In the genomic region with DNA sequence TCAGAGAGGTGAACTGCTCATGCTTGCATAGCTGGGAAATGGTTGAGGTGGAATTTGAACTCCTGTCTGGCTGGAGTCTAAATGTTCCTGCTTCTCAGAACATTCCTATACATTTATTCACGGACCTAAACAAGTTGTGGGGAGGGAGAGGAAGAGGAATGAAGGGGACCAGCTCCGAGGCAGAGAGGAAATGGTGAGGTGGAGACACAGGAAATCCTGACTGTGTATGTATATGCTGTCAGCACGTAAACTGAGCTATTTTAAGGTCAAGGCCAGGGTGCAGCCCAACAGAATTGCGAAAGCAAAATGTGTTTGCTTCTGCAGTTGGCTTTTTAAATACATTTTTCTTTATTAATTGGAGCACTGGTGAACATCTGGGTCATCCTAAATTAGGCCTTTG, we compare ENCODE assay signal across 1 cellular context.
TF ChIP-seq lines count a peak whose summit lies in the region.

No MANE protein-coding gene starts in this region.

TF ChIP-seq in HepG2, 621 proteins besides CTCF, POLR2A, EP300 and RAD21 (continued from another document and continues in another):
- TF ChIP-seq, protein P1, sequence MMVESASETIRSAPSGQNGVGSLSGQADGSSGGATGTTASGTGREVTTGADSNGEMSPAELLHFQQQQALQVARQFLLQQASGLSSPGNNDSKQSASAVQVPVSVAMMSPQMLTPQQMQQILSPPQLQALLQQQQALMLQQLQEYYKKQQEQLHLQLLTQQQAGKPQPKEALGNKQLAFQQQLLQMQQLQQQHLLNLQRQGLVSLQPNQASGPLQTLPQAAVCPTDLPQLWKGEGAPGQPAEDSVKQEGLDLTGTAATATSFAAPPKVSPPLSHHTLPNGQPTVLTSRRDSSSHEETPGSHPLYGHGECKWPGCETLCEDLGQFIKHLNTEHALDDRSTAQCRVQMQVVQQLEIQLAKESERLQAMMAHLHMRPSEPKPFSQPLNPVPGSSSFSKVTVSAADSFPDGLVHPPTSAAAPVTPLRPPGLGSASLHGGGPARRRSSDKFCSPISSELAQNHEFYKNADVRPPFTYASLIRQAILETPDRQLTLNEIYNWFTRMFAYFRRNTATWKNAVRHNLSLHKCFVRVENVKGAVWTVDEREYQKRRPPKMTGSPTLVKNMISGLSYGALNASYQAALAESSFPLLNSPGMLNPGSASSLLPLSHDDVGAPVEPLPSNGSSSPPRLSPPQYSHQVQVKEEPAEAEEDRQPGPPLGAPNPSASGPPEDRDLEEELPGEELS (CRISPR knock-in tag; IDR thresholded peaks at IDR 0.05): peak; percentile 79
- no peak for TF ChIP-seq ATF6 (CRISPR knock-in tag; conservative IDR thresholded peaks at IDR 0.05)
- no peak for TF ChIP-seq THYN1 (CRISPR knock-in tag; IDR thresholded peaks at IDR 0.05; ENCODE audit: borderline replicate concordance, low read depth)
- TF ChIP-seq MEIS2 (CRISPR knock-in tag; IDR thresholded peaks at IDR 0.05): 0 out of 2 replicates have a peak, but pooled peaks have one; percentile 48
- TF ChIP-seq HMG20A (CRISPR knock-in tag; IDR thresholded peaks at IDR 0.05; ENCODE audit: borderline replicate concordance): peak; percentile 80; the same call in 1 of the 2 replicates
- no peak for TF ChIP-seq ZNF841 (CRISPR knock-in tag; IDR thresholded peaks at IDR 0.05; ENCODE audit: borderline replicate concordance)
- TF ChIP-seq, protein P2, sequence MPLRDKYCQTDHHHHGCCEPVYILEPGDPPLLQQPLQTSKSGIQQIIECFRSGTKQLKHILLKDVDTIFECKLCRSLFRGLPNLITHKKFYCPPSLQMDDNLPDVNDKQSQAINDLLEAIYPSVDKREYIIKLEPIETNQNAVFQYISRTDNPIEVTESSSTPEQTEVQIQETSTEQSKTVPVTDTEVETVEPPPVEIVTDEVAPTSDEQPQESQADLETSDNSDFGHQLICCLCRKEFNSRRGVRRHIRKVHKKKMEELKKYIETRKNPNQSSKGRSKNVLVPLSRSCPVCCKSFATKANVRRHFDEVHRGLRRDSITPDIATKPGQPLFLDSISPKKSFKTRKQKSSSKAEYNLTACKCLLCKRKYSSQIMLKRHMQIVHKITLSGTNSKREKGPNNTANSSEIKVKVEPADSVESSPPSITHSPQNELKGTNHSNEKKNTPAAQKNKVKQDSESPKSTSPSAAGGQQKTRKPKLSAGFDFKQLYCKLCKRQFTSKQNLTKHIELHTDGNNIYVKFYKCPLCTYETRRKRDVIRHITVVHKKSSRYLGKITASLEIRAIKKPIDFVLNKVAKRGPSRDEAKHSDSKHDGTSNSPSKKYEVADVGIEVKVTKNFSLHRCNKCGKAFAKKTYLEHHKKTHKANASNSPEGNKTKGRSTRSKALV (CRISPR knock-in tag; IDR thresholded peaks at IDR 0.05): no peak
- peak; percentile 64; the same call in 1 of the 2 replicates for TF ChIP-seq TARDBP (CRISPR knock-in tag; IDR thresholded peaks at IDR 0.05)
- peak; percentile 47; the same call in 1 of the 2 replicates for TF ChIP-seq SPEN (CRISPR knock-in tag; IDR thresholded peaks at IDR 0.05; ENCODE audit: low read depth)
- TF ChIP-seq, protein P3, sequence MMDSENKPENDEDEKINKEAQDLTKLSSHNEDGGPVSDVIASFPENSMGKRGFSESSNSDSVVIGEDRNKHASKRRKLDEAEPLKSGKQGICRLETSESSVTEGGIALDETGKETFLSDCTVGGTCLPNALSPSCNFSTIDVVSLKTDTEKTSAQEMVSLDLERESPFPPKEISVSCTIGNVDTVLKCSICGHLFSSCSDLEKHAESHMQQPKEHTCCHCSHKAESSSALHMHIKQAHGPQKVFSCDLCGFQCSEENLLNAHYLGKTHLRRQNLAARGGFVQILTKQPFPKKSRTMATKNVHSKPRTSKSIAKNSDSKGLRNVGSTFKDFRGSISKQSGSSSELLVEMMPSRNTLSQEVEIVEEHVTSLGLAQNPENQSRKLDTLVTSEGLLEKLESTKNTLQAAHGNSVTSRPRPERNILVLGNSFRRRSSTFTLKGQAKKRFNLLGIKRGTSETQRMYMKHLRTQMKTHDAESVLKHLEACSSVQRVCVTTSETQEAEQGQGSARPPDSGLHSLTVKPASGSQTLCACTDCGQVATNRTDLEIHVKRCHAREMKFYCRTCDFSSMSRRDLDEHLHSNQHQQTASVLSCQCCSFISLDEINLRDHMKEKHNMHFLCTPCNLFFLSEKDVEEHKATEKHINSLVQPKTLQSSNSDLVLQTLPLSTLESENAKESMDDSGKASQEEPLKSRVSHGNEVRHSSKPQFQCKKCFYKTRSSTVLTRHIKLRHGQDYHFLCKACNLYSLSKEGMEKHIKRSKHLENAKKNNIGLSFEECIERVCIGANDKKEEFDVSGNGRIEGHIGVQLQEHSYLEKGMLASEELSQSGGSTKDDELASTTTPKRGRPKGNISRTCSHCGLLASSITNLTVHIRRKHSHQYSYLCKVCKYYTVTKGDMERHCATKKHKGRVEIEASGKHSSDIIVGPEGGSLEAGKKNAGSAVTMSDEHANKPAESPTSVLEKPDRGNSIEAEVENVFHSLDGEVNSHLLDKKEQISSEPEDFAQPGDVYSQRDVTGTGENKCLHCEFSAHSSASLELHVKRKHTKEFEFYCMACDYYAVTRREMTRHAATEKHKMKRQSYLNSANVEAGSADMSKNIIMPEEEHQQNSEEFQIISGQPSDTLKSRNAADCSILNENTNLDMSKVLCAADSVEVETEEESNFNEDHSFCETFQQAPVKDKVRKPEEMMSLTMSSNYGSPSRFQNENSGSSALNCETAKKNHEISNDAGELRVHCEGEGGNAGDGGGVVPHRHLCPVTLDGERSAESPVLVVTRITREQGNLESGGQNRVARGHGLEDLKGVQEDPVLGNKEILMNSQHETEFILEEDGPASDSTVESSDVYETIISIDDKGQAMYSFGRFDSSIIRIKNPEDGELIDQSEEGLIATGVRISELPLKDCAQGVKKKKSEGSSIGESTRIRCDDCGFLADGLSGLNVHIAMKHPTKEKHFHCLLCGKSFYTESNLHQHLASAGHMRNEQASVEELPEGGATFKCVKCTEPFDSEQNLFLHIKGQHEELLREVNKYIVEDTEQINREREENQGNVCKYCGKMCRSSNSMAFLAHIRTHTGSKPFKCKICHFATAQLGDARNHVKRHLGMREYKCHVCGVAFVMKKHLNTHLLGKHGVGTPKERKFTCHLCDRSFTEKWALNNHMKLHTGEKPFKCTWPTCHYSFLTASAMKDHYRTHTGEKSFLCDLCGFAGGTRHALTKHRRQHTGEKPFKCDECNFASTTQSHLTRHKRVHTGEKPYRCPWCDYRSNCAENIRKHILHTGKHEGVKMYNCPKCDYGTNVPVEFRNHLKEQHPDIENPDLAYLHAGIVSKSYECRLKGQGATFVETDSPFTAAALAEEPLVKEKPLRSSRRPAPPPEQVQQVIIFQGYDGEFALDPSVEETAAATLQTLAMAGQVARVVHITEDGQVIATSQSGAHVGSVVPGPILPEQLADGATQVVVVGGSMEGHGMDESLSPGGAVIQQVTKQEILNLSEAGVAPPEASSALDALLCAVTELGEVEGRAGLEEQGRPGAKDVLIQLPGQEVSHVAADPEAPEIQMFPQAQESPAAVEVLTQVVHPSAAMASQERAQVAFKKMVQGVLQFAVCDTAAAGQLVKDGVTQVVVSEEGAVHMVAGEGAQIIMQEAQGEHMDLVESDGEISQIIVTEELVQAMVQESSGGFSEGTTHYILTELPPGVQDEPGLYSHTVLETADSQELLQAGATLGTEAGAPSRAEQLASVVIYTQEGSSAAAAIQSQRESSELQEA (CRISPR knock-in tag; IDR thresholded peaks at IDR 0.05; ENCODE audit: not compliant biosample characterization): no peak
- no peak for TF ChIP-seq GFI1 (CRISPR knock-in tag; IDR thresholded peaks at IDR 0.05; ENCODE audit: borderline replicate concordance)
- peak; percentile 99 for TF ChIP-seq RARA (CRISPR knock-in tag; IDR thresholded peaks at IDR 0.05)
- TF ChIP-seq, protein P4, sequence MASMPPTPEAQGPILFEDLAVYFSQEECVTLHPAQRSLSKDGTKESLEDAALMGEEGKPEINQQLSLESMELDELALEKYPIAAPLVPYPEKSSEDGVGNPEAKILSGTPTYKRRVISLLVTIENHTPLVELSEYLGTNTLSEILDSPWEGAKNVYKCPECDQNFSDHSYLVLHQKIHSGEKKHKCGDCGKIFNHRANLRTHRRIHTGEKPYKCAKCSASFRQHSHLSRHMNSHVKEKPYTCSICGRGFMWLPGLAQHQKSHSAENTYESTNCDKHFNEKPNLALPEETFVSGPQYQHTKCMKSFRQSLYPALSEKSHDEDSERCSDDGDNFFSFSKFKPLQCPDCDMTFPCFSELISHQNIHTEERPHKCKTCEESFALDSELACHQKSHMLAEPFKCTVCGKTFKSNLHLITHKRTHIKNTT (CRISPR knock-in tag; IDR thresholded peaks at IDR 0.05): no peak
- TF ChIP-seq MLLT10 (CRISPR knock-in tag; IDR thresholded peaks at IDR 0.05): no peak
- no peak for TF ChIP-seq PAX8 (CRISPR knock-in tag; IDR thresholded peaks at IDR 0.05; ENCODE audit: borderline replicate concordance)
- TF ChIP-seq ZNF350 (CRISPR knock-in tag; IDR thresholded peaks at IDR 0.05; ENCODE audit: borderline replicate concordance, low read depth): no peak
- no peak for TF ChIP-seq ZSCAN12 (CRISPR knock-in tag; IDR thresholded peaks at IDR 0.05)
- TF ChIP-seq PCBP1 (IDR thresholded peaks at IDR 0.05; ENCODE audit: borderline replicate concordance, low read depth, low read length): no peak
- no peak for TF ChIP-seq SNAPC5 (CRISPR knock-in tag; IDR thresholded peaks at IDR 0.05; ENCODE audit: borderline replicate concordance)
- TF ChIP-seq TAF15 (IDR thresholded peaks at IDR 0.05; ENCODE audit: low read depth, low read length, poor library complexity, severe bottlenecking): no peak
- TF ChIP-seq EHMT2 (IDR thresholded peaks at IDR 0.05; ENCODE audit: borderline replicate concordance, low read depth, low read length): no peak
- no peak for TF ChIP-seq HNRNPLL (IDR thresholded peaks at IDR 0.05; ENCODE audit: low read depth, low read length, poor library complexity, severe bottlenecking)
- peak; percentile 77 for TF ChIP-seq FOXA3 (CRISPR knock-in tag; IDR thresholded peaks at IDR 0.05)
- TF ChIP-seq ZNF781 (CRISPR knock-in tag; IDR thresholded peaks at IDR 0.05; ENCODE audit: borderline replicate concordance, not compliant biosample characterization): no peak
- TF ChIP-seq, protein P5, sequence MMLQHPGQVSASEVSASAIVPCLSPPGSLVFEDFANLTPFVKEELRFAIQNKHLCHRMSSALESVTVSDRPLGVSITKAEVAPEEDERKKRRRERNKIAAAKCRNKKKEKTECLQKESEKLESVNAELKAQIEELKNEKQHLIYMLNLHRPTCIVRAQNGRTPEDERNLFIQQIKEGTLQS (CRISPR knock-in tag; IDR thresholded peaks at IDR 0.05): no peak
- TF ChIP-seq PLRG1 (conservative IDR thresholded peaks at IDR 0.05): no peak
- TF ChIP-seq ZNF782 (CRISPR knock-in tag; IDR thresholded peaks at IDR 0.05; ENCODE audit: borderline replicate concordance): no peak
- no peak for TF ChIP-seq IRF9 (CRISPR knock-in tag; IDR thresholded peaks at IDR 0.05; ENCODE audit: borderline replicate concordance)
- TF ChIP-seq, protein P6, sequence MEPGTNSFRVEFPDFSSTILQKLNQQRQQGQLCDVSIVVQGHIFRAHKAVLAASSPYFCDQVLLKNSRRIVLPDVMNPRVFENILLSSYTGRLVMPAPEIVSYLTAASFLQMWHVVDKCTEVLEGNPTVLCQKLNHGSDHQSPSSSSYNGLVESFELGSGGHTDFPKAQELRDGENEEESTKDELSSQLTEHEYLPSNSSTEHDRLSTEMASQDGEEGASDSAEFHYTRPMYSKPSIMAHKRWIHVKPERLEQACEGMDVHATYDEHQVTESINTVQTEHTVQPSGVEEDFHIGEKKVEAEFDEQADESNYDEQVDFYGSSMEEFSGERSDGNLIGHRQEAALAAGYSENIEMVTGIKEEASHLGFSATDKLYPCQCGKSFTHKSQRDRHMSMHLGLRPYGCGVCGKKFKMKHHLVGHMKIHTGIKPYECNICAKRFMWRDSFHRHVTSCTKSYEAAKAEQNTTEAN (CRISPR knock-in tag; conservative IDR thresholded peaks at IDR 0.05): no peak
- peak; percentile 96 for TF ChIP-seq SALL1 (CRISPR knock-in tag; IDR thresholded peaks at IDR 0.05)
- TF ChIP-seq ZNF331 (CRISPR knock-in tag; IDR thresholded peaks at IDR 0.05): peak; percentile 81; the same call in 1 of the 2 replicates
- no peak for TF ChIP-seq FOSL1 (CRISPR knock-in tag; IDR thresholded peaks at IDR 0.05; ENCODE audit: borderline replicate concordance)
- peak; percentile 94 for TF ChIP-seq ELF3 (CRISPR knock-in tag; IDR thresholded peaks at IDR 0.05)
- TF ChIP-seq, protein P7, sequence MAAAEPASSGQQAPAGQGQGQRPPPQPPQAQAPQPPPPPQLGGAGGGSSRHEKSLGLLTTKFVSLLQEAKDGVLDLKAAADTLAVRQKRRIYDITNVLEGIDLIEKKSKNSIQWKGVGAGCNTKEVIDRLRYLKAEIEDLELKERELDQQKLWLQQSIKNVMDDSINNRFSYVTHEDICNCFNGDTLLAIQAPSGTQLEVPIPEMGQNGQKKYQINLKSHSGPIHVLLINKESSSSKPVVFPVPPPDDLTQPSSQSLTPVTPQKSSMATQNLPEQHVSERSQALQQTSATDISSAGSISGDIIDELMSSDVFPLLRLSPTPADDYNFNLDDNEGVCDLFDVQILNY (CRISPR knock-in tag; conservative IDR thresholded peaks at IDR 0.05): no peak
- TF ChIP-seq ZNF749 (CRISPR knock-in tag; IDR thresholded peaks at IDR 0.05; ENCODE audit: borderline replicate concordance): no peak
- no peak for TF ChIP-seq NFRKB (IDR thresholded peaks at IDR 0.05)
- TF ChIP-seq ZMYM2 (CRISPR knock-in tag; IDR thresholded peaks at IDR 0.05): no peak
- no peak for TF ChIP-seq ZNF563 (CRISPR knock-in tag; IDR thresholded peaks at IDR 0.05)
- no peak; the same call in 1 of the 2 replicates for TF ChIP-seq ZNF792 (CRISPR knock-in tag; IDR thresholded peaks at IDR 0.05)
- no peak for TF ChIP-seq CREB1 (IDR thresholded peaks at IDR 0.05)
- no peak for TF ChIP-seq CREB1 (CRISPR knock-in tag; IDR thresholded peaks at IDR 0.05)
- TF ChIP-seq ZNF30 (CRISPR knock-in tag; IDR thresholded peaks at IDR 0.05): no peak
- TF ChIP-seq SAP130 (CRISPR knock-in tag; IDR thresholded peaks at IDR 0.05; ENCODE audit: low read depth): peak; percentile 60; the same call in 1 of the 2 replicates
- no peak for TF ChIP-seq HOXA7 (CRISPR knock-in tag; IDR thresholded peaks at IDR 0.05)
